9 cellular contexts compared by ENCODE assay signal in genomic region chr11:118216621-118217526, GRCh38. TPM values are rescaled to one million over a fixed set of nuclear protein-coding genes. Genes with fewer than 3 reads are reported as not detected.
DNase-seq lines count a peak whose midpoint lies in the region; ATAC-seq and TF ChIP-seq lines count a peak whose summit lies in the region.
"Had no signal": no experiment of that assay in that cellular context is flagged by ENCODE, and none has a peak within 500 bp of the region (broad histone marks: within the 10 kb centered on the region; RNA-seq: fewer than 3 reads in every experiment).

No MANE protein-coding gene starts in this region.

- no peak for TF ChIP-seq CTCF in breast epithelium (IDR thresholded peaks at IDR 0.05)

- DNase-seq in activated T-cell treated with anti-CD3 and anti-CD28 coated beads for 48 hours (ENCODE audit: low read depth) (peak; percentile 56), anterior cingulate cortex (lab: John Stamatoyannopoulos, UW) (no peak), breast epithelium (ENCODE audit: low spot score in 2 of 2) (no peak), germinal center (ENCODE audit: low spot score) (no peak)
- DNase-seq in stimulated activated CD4-positive, alpha-beta T cell treated with anti-CD3 and anti-CD28 coated beads, Interleukin-1b, Interleukin-23, amount 100 ng/mL, for 48 hours, result peak; percentile 69
- DNase-seq: nucleus accumbens had no signal

- H3K36me3 ChIP-seq in breast epithelium, result no peaks in the 10 kb centered on the region

- no peaks in the 10 kb centered on the region for H3K27me3 ChIP-seq in breast epithelium

- H3K4me3 ChIP-seq in breast epithelium, result no peak overlapping the region

- no peaks in the 10 kb centered on the region for H3K9me3 ChIP-seq in breast epithelium

- no peak for TF ChIP-seq POLR2A in breast epithelium (IDR thresholded peaks at IDR 0.05)

- intact Hi-C loops in breast epithelium (cut with DNase I; ENCODE audit: low total_unique reads), result loop anchor here (10.0 kb wide), 1 partner anchor 1188 kb away; no protein-coding TSS in a partner anchor

- ATAC-seq in GM18517 (IDR thresholded peaks at IDR 0.05; ENCODE audit: unreplicated experiment), result peak; percentile 59
- peak; percentile 44 for ATAC-seq in HG03039 (IDR thresholded peaks at IDR 0.05; ENCODE audit: unreplicated experiment)
- no peak for ATAC-seq in esophagus mucosa

- H3K27ac ChIP-seq in breast epithelium, result no peak overlapping the region

- H3K4me1 ChIP-seq in breast epithelium, result no peaks in the 10 kb centered on the region

RNA-seq across cellular contexts. Expression of gene JAML, which starts 7.9 kb away (rescaled TPM):
- 2.7 TPM for total RNA-seq in esophagus mucosa
- 10 to 100 TPM in 2 of 3 donors, 1 to 10 TPM in 1; 2.3 to 16.0 (median 15.7) TPM for total RNA-seq in breast epithelium

RNA-seq across cellular contexts. Expression of gene MPZL3, which starts 35.3 kb away (rescaled TPM):
- total RNA-seq in esophagus mucosa (20.7 TPM), breast epithelium (10 to 100 TPM in 2 of 3 donors, under 1 TPM in 1; 0.64 to 23.0 (median 13.1) TPM)

RNA-seq across cellular contexts. Expression of gene SCN2B, which starts 40.4 kb away (rescaled TPM):
- total RNA-seq in esophagus mucosa, result 0.32 TPM
- under 1 TPM; under 0.01 to 0.88 (median 0.16) TPM for total RNA-seq in breast epithelium

RNA-seq across cellular contexts. Expression of gene MPZL2, which starts 47.2 kb away (rescaled TPM):
- 457 TPM for total RNA-seq in esophagus mucosa
- total RNA-seq in breast epithelium, result 10 to 100 TPM in 2 of 3 donors, 1 to 10 TPM in 1; 4.6 to 73.1 (median 70.7) TPM

Comparison
In these comparisons a context has a peak if more than half of its experiments do, and no peak if none do; other contexts are left out.
1. DNase-seq: peak in activated T-cell treated with anti-CD3 and anti-CD28 coated beads for 48 hours (single experiment) and stimulated activated CD4-positive, alpha-beta T cell treated with anti-CD3 and anti-CD28 coated beads, Interleukin-1b, Interleukin-23, amount 100 ng/mL, for 48 hours (single experiment); none in anterior cingulate cortex (0 of 58), breast epithelium (0 of 2) and germinal center (single experiment).